1 cellular context compared by ENCODE assay signal in the genomic region with DNA sequence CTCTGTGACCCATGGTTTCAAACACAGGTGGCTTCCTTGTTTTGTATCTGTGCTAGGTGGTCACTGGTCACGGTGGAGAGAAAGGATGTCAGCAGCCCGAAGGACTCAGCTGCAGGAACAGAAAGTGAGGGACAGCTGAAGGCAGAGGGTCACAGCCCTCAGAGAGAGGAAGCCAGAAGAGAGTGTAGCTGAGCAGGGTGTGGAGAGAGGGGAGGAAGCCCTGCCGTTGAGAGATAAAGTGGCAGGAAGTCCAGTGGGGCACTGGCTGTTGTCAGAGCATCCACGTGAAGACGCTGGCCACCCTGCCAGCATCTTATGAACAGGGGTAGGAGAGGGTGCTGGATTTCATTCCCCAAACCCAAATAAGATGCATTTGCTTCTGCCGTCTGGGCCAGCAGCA.
TF ChIP-seq lines count a peak whose summit lies in the region.

No MANE protein-coding gene starts in this region.

TF ChIP-seq in K562, 482 proteins besides CTCF, POLR2A, EP300 and RAD21 (continued from another document and continues in another):
- TF ChIP-seq CC2D1A (IDR thresholded peaks at IDR 0.05) (peak; percentile 25; the same call in 1 of the 2 replicates), LARP7 (IDR thresholded peaks at IDR 0.05) (peak; percentile 19; the same call in 1 of the 2 replicates), GABPA (tag; conservative IDR thresholded peaks at IDR 0.05; ENCODE audit: low read depth) (peak; percentile 57), FOS (IDR thresholded peaks at IDR 0.05; ENCODE audit: extremely low read depth, insufficient read length) (no peak), NFRKB (IDR thresholded peaks at IDR 0.05; ENCODE audit: low read depth) (peak; percentile 68; the same call in 1 of the 2 replicates), ZFP1 (CRISPR knock-in tag; IDR thresholded peaks at IDR 0.05) (no peak), SRSF1 (IDR thresholded peaks at IDR 0.05; ENCODE audit: low read depth, low read length) (no peak), SIN3A (IDR thresholded peaks at IDR 0.05; ENCODE audit: borderline replicate concordance in 2 of 2, control insufficient read depth in 1 of 2, low read depth in 2 of 2, low read length in 2 of 2) (peak in 1 of 2 experiments; percentile 56; a peak in 1 of 4 replicates), ARID1B (IDR thresholded peaks at IDR 0.05) (peak; percentile 90), EP400 (IDR thresholded peaks at IDR 0.05) (peak; percentile 44; the same call in 1 of the 2 replicates), FOXP1 (CRISPR knock-in tag; IDR thresholded peaks at IDR 0.05) (0 out of 2 replicates have a peak, but pooled peaks have one; percentile 45), U2AF2 (optimal IDR thresholded peaks at IDR 0.05; ENCODE audit: low read depth, low read length) (no peak), MEF2A (IDR thresholded peaks at IDR 0.05; ENCODE audit: control insufficient read depth, low read depth, low read length) (no peak), TAL1 (IDR thresholded peaks at IDR 0.05) (peak; percentile 71), CXXC5 (CRISPR knock-in tag; IDR thresholded peaks at IDR 0.05) (peak; percentile 43; the same call in 1 of the 2 replicates), HDAC3 (IDR thresholded peaks at IDR 0.05; ENCODE audit: borderline replicate concordance, partially characterized antibody) (no peak), XRCC4 (IDR thresholded peaks at IDR 0.05; ENCODE audit: extremely low read depth, insufficient read depth, insufficient read length) (no peak), TAF1 (IDR thresholded peaks at IDR 0.05; ENCODE audit: control insufficient read depth, extremely low read depth, insufficient read depth, low read length, severe bottlenecking) (peak; percentile 48), KDM1A (IDR thresholded peaks at IDR 0.05) (0 out of 4 replicates have a peak, but pooled peaks of 1 of the 2 experiments have one; percentile 35), ATF7 (IDR thresholded peaks at IDR 0.05) (0 out of 2 replicates have a peak, but pooled peaks have one; percentile 11), DACH1 (IDR thresholded peaks at IDR 0.05; ENCODE audit: partially characterized antibody) (peak; percentile 74), STAT5A (IDR thresholded peaks at IDR 0.05; ENCODE audit: borderline replicate concordance, low read length) (peak; percentile 39; the same call in 1 of the 2 replicates), HLTF (IDR thresholded peaks at IDR 0.05) (peak; percentile 57; the same call in 1 of the 2 replicates), PRMT5 (CRISPR knock-in tag; IDR thresholded peaks at IDR 0.05) (no peak), BRF1 (IDR thresholded peaks at IDR 0.05; ENCODE audit: borderline replicate concordance, extremely low read depth, insufficient read length) (no peak), TCF7 (IDR thresholded peaks at IDR 0.05; ENCODE audit: borderline replicate concordance) (peak; percentile 16; the same call in 1 of the 2 replicates), ETV6 (IDR thresholded peaks at IDR 0.05; ENCODE audit: borderline replicate concordance in 1 of 2, low read depth in 2 of 2, low read length in 1 of 2) (peak in 1 of 2 experiments; percentile 51; a peak in 1 of 4 replicates), ETV6 (CRISPR knock-in tag; IDR thresholded peaks at IDR 0.05; ENCODE audit: borderline replicate concordance) (no peak), TCFL5 (CRISPR knock-in tag; conservative IDR thresholded peaks at IDR 0.05) (no peak), GATAD2B (IDR thresholded peaks at IDR 0.05; ENCODE audit: borderline replicate concordance) (0 out of 2 replicates have a peak, but pooled peaks have one; percentile 27), POLR2G (IDR thresholded peaks at IDR 0.05; ENCODE audit: low read depth, low read length) (no peak)
- TF ChIP-seq, protein P1, sequence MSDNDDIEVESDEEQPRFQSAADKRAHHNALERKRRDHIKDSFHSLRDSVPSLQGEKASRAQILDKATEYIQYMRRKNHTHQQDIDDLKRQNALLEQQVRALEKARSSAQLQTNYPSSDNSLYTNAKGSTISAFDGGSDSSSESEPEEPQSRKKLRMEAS (CRISPR knock-in tag; IDR thresholded peaks at IDR 0.05): peak; percentile 75
- TF ChIP-seq, protein P2, sequence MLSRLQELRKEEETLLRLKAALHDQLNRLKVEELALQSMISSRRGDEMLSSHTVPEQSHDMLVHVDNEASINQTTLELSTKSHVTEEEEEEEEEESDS (CRISPR knock-in tag; IDR thresholded peaks at IDR 0.05): no peak
- TF ChIP-seq, protein P3, sequence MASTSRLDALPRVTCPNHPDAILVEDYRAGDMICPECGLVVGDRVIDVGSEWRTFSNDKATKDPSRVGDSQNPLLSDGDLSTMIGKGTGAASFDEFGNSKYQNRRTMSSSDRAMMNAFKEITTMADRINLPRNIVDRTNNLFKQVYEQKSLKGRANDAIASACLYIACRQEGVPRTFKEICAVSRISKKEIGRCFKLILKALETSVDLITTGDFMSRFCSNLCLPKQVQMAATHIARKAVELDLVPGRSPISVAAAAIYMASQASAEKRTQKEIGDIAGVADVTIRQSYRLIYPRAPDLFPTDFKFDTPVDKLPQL (IDR thresholded peaks at IDR 0.05; ENCODE audit: extremely low read depth, insufficient read length): no peak
- TF ChIP-seq, protein P4, sequence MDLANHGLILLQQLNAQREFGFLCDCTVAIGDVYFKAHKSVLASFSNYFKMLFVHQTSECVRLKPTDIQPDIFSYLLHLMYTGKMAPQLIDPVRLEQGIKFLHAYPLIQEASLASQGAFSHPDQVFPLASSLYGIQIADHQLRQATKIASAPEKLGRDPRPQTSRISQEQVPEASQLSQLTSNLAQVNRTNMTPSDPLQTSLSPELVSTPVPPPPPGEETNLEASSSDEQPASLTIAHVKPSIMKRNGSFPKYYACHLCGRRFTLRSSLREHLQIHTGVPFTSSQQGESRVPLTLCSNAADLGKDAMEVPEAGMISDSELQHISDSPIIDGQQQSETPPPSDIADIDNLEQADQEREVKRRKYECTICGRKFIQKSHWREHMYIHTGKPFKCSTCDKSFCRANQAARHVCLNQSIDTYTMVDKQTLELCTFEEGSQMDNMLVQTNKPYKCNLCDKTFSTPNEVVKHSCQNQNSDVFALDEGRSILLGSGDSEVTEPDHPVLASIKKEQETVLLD (IDR thresholded peaks at IDR 0.05): peak; percentile 60; the same call in 1 of the 2 replicates
- TF ChIP-seq, protein P5, sequence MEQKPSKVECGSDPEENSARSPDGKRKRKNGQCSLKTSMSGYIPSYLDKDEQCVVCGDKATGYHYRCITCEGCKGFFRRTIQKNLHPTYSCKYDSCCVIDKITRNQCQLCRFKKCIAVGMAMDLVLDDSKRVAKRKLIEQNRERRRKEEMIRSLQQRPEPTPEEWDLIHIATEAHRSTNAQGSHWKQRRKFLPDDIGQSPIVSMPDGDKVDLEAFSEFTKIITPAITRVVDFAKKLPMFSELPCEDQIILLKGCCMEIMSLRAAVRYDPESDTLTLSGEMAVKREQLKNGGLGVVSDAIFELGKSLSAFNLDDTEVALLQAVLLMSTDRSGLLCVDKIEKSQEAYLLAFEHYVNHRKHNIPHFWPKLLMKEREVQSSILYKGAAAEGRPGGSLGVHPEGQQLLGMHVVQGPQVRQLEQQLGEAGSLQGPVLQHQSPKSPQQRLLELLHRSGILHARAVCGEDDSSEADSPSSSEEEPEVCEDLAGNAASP (IDR thresholded peaks at IDR 0.05): no peak
- TF ChIP-seq, protein P6, sequence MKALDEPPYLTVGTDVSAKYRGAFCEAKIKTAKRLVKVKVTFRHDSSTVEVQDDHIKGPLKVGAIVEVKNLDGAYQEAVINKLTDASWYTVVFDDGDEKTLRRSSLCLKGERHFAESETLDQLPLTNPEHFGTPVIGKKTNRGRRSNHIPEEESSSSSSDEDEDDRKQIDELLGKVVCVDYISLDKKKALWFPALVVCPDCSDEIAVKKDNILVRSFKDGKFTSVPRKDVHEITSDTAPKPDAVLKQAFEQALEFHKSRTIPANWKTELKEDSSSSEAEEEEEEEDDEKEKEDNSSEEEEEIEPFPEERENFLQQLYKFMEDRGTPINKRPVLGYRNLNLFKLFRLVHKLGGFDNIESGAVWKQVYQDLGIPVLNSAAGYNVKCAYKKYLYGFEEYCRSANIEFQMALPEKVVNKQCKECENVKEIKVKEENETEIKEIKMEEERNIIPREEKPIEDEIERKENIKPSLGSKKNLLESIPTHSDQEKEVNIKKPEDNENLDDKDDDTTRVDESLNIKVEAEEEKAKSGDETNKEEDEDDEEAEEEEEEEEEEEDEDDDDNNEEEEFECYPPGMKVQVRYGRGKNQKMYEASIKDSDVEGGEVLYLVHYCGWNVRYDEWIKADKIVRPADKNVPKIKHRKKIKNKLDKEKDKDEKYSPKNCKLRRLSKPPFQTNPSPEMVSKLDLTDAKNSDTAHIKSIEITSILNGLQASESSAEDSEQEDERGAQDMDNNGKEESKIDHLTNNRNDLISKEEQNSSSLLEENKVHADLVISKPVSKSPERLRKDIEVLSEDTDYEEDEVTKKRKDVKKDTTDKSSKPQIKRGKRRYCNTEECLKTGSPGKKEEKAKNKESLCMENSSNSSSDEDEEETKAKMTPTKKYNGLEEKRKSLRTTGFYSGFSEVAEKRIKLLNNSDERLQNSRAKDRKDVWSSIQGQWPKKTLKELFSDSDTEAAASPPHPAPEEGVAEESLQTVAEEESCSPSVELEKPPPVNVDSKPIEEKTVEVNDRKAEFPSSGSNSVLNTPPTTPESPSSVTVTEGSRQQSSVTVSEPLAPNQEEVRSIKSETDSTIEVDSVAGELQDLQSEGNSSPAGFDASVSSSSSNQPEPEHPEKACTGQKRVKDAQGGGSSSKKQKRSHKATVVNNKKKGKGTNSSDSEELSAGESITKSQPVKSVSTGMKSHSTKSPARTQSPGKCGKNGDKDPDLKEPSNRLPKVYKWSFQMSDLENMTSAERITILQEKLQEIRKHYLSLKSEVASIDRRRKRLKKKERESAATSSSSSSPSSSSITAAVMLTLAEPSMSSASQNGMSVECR (CRISPR knock-in tag; IDR thresholded peaks at IDR 0.05): 0 out of 2 replicates have a peak, but pooled peaks have one; percentile 13
- TF ChIP-seq, protein P7, sequence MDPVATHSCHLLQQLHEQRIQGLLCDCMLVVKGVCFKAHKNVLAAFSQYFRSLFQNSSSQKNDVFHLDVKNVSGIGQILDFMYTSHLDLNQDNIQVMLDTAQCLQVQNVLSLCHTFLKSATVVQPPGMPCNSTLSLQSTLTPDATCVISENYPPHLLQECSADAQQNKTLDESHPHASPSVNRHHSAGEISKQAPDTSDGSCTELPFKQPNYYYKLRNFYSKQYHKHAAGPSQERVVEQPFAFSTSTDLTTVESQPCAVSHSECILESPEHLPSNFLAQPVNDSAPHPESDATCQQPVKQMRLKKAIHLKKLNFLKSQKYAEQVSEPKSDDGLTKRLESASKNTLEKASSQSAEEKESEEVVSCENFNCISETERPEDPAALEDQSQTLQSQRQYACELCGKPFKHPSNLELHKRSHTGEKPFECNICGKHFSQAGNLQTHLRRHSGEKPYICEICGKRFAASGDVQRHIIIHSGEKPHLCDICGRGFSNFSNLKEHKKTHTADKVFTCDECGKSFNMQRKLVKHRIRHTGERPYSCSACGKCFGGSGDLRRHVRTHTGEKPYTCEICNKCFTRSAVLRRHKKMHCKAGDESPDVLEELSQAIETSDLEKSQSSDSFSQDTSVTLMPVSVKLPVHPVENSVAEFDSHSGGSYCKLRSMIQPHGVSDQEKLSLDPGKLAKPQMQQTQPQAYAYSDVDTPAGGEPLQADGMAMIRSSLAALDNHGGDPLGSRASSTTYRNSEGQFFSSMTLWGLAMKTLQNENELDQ (CRISPR knock-in tag; IDR thresholded peaks at IDR 0.05; ENCODE audit: borderline replicate concordance): no peak
